8 cellular contexts compared by ENCODE assay signal in the genomic region with DNA sequence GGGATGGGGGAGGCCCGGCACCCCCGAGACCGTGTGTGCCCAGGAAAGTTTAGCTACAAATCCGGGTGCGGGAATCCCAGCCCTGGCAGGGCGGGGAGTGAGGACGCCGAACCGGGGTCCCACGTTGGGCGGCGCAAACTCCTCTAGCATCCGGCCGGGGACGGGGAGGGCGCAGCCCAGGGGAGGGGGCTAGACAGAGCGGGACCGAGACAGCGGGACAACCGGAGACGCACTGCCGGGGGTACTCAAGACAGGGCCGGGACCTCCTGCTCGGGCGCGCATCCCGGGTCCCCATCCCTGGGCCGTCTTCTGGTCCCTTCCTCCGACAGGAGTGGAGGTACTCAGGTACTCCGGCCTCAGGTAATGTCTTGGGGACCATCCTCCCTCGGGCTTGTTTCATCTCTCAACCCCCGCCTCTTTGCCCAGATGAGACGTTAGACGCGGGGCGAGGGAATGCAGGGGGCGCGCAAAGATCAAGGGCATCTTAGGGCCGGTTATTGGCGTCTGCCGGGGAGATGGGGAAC.
DNase-seq lines count a peak whose midpoint lies in the region.

No MANE protein-coding gene starts in this region.

- H3K36me3 ChIP-seq in iPS-18a (ENCODE audit: control insufficient read depth, low read depth, low read length): no peaks in the 10 kb centered on the region

- H3K4me1 ChIP-seq in iPS-18a (ENCODE audit: control insufficient read depth, low read depth, low read length): peaks cover 13% of the 10 kb centered on the region

- no peaks in the 10 kb centered on the region for H3K9me3 ChIP-seq in iPS-18a (ENCODE audit: control insufficient read depth, low read depth, low read length)

- H3K4me3 ChIP-seq in iPS-18a (ENCODE audit: low read length): peak overlapping the region; percentile 79

- H3K27ac ChIP-seq in iPS-18a (ENCODE audit: low read length): no peak overlapping the region
- peak overlapping the region; percentile 30 for H3K27ac ChIP-seq in substantia nigra (ENCODE audit: low read depth, low read length, poor library complexity, severe bottlenecking)

- DNase-seq in activated effector memory CD4-positive, alpha-beta T cell treated with anti-CD3 and anti-CD28 coated beads, Interleukin-2, amount 50 U/mL, for 16 hours: peak; percentile 63
- no peak for DNase-seq in activated effector memory CD4-positive, alpha-beta T cell treated with Interleukin-2 at 50 U/mL for 16 hours
- DNase-seq in activated CD8-positive, alpha-beta memory T cell treated with anti-CD3 and anti-CD28 coated beads, Interleukin-2, amount 50 U/mL, for 48 hours: peak; percentile 53
- peak in 16 of 49 donors; percentile 12 to 53 (median 33) for DNase-seq in substantia nigra (lab: John Stamatoyannopoulos, UW)
- DNase-seq in NCI-H446 (lab: John Stamatoyannopoulos, UW): no peak
- no peak for DNase-seq in inferior parietal cortex (ENCODE audit: extremely low spot score)
- no peak for DNase-seq in Ammon's horn (ENCODE audit: low spot score)

- peaks cover 38% of the 10 kb centered on the region for H3K27me3 ChIP-seq in iPS-18a (ENCODE audit: control insufficient read depth, insufficient read depth, low read length)

- no peak overlapping the region for H3K9ac ChIP-seq in iPS-18a (ENCODE audit: low read length)

Comparison
In these comparisons a context has a peak if more than half of its experiments do, and no peak if none do; other contexts are left out.
1. DNase-seq: peak in activated effector memory CD4-positive, alpha-beta T cell treated with anti-CD3 and anti-CD28 coated beads, Interleukin-2, amount 50 U/mL, for 16 hours (single experiment) and activated CD8-positive, alpha-beta memory T cell treated with anti-CD3 and anti-CD28 coated beads, Interleukin-2, amount 50 U/mL, for 48 hours (single experiment); none in activated effector memory CD4-positive, alpha-beta T cell treated with Interleukin-2 at 50 U/mL for 16 hours (single experiment), NCI-H446 (0 of 2), inferior parietal cortex (single experiment) and Ammon's horn (single experiment).